Comparison of ENCODE assay signal across 8 cellular contexts in the genomic region with DNA sequence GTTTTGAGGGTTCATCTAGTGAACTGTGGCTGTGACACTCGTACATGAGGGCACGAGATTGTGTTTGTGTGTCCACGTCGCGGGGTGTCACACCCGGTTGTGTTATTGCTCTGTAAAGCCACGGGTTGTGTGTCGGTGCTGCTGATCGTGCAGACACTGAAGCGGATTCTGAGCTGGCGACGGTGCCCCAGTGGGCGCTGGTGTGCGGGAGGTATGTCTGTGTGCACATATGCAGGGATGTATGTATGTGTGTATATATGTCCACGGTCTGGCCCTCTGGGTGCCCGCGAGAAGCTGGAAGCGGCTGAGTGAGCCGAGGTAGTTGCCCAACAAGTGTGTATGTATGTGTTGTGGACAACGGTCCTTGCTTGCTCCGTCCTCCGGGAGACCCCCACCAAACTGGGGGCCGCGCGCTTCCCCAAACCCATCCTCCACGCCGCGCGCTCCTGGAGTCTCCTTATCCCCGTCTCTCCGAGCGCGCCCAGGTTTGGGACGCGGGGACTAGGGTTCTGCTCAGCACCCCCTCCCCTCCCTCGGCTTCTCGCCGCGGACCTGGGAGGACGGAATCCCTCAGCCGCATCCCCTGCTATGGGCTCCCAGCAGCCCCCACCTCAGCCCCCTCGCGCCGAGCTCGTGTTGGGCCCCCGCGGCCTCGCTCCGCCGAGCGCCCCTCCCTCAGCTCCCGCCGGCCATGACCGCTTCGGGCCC. TPM values are rescaled to one million over a fixed set of nuclear protein-coding genes. Genes with fewer than 3 reads are reported as not detected.
DNase-seq lines count a peak whose midpoint lies in the region; ATAC-seq and TF ChIP-seq lines count a peak whose summit lies in the region.

No MANE protein-coding gene starts in this region.

- POLR2A ChIA-PET in HEK293 (lab: Yijun Ruan, JAX), result interaction anchor here (1.3 to 3.0 kb wide), 4 partner anchors 28 to 185 kb away, joined by 5 to 13 read pairs (median 8); a partner anchor contains a TSS

- H3K27ac ChIP-seq in HEK293 (ENCODE audit: extremely low read depth, low read depth, low read length) (peak overlapping the region; percentile 47; the same call in 1 of the 2 replicates), dorsolateral prefrontal cortex (peak overlapping the region; percentile 67 to 99 (median 96)), muscle layer of duodenum (ENCODE audit: low read length) (peak overlapping the region; percentile 78), vagina (peak overlapping the region; percentile 82)

- no peaks in the 10 kb centered on the region for H3K27me3 ChIP-seq in dorsolateral prefrontal cortex
- H3K27me3 ChIP-seq in muscle layer of duodenum (ENCODE audit: low read depth, low read length), result peaks cover 41% of the 10 kb centered on the region
- peaks cover 14% of the 10 kb centered on the region for H3K27me3 ChIP-seq in vagina

- H3K27me3 Mint-ChIP-seq in T-helper 1 cell treated with Interleukin-12 subunit alpha and Interleukin-12 subunit beta and Interleukin-4 antibody, amounts not matched to agents 30 μg/mL and 1 μg/mL, for 36 hours (ENCODE audit: low read depth), result peaks cover 83% of the 10 kb centered on the region

- DNase-seq in dorsolateral prefrontal cortex (peak in 4 of 10 donors; percentile 50 to 63 (median 52)), vagina (ENCODE audit: extremely low spot score in 2 of 2) (peak; percentile 84 to 90), NCI-H82 treated with DMSO at 0.1 percent for 48 hours (lab: John Stamatoyannopoulos, UW; ENCODE audit: unreplicated experiment) (no peak)

- H3K9me3 ChIP-seq in HEK293 (ENCODE audit: control insufficient read depth, insufficient read depth, low read depth, low read length) (no peaks in the 10 kb centered on the region), muscle layer of duodenum (ENCODE audit: control insufficient read depth in 1 of 2, low read length in 2 of 2) (no peaks in the 10 kb centered on the region), vagina (no peaks in the 10 kb centered on the region)

- TF ChIP-seq POLR2A in vagina (IDR thresholded peaks at IDR 0.05), result no peak

- H3K36me3 ChIP-seq in HEK293 (ENCODE audit: control insufficient read depth in 2 of 2, insufficient read depth in 1 of 2, low read length in 2 of 2), result no peaks in the 10 kb centered on the region
- H3K36me3 ChIP-seq in muscle layer of duodenum (ENCODE audit: control insufficient read depth in 1 of 2, insufficient read depth in 2 of 2, low read length in 2 of 2), result no peaks in the 10 kb centered on the region
- no peaks in the 10 kb centered on the region for H3K36me3 ChIP-seq in vagina

- peaks cover 21% of the 10 kb centered on the region for H3K4me1 Mint-ChIP-seq in T-helper 1 cell treated with Interleukin-12 subunit alpha and Interleukin-12 subunit beta and Interleukin-4 antibody, amounts not matched to agents 30 μg/mL and 1 μg/mL, for 36 hours (ENCODE audit: low read depth)

- peak overlapping the region; percentile 58 for H3K4me3 Mint-ChIP-seq in T-helper 1 cell treated with Interleukin-12 subunit alpha and Interleukin-12 subunit beta and Interleukin-4 antibody, amounts not matched to agents 30 μg/mL and 1 μg/mL, for 36 hours

- H3K36me3 Mint-ChIP-seq in T-helper 1 cell treated with Interleukin-12 subunit alpha and Interleukin-12 subunit beta and Interleukin-4 antibody, amounts not matched to agents 30 μg/mL and 1 μg/mL, for 36 hours (ENCODE audit: low read depth), result no peaks in the 10 kb centered on the region

- H3K4me1 ChIP-seq in HEK293 (ENCODE audit: control insufficient read depth, insufficient read depth, low read length), result peaks cover 8% of the 10 kb centered on the region
- H3K4me1 ChIP-seq in muscle layer of duodenum (ENCODE audit: control insufficient read depth in 1 of 2, insufficient read depth in 2 of 2, low read length in 2 of 2), result peaks cover 0 to 32% of the 10 kb centered on the region in 2 donors
- peaks cover 30% of the 10 kb centered on the region for H3K4me1 ChIP-seq in vagina

- H3K4me3 ChIP-seq in HEK293 (ENCODE audit: low read depth, low read length) (peak overlapping the region; percentile 51), dorsolateral prefrontal cortex (peak overlapping the region; percentile 65 to 97 (median 88)), muscle layer of duodenum (ENCODE audit: low read depth in 1 of 2, low read length in 2 of 2) (peak overlapping the region; percentile 71 to 73), vagina (peak overlapping the region; percentile 59 to 64)

- CTCF ChIA-PET in HEK293 (lab: Yijun Ruan, JAX), result interaction anchor here (0.8 to 10.1 kb wide), 24 partner anchors 8 to 190 kb away, joined by 3 to 104 read pairs (median 7); a partner anchor contains a TSS

- intact Hi-C loops in dorsolateral prefrontal cortex (cut with DNase I), result loop anchor here (2.0 to 5.0 kb wide), 8 partner anchors 55 to 185 kb away; a partner anchor contains a TSS
- intact Hi-C loops in vagina (cut with DNase I), result loop anchor here (5.0 kb wide), 1 partner anchor 45 kb away; a partner anchor contains a TSS

- H3K9me3 Mint-ChIP-seq in T-helper 1 cell treated with Interleukin-12 subunit alpha and Interleukin-12 subunit beta and Interleukin-4 antibody, amounts not matched to agents 30 μg/mL and 1 μg/mL, for 36 hours, result no peaks in the 10 kb centered on the region

- ATAC-seq in HG02588 (IDR thresholded peaks at IDR 0.05; ENCODE audit: unreplicated experiment) (no peak), HG03432 (IDR thresholded peaks at IDR 0.05; ENCODE audit: unreplicated experiment) (no peak)

- H3K27ac Mint-ChIP-seq in T-helper 1 cell treated with Interleukin-12 subunit alpha and Interleukin-12 subunit beta and Interleukin-4 antibody, amounts not matched to agents 30 μg/mL and 1 μg/mL, for 36 hours, result no peak overlapping the region

- TF ChIP-seq CTCF in HEK293 (tag by site-specific recombination; IDR thresholded peaks at IDR 0.05) (no peak; the same call in 1 of the 2 replicates), dorsolateral prefrontal cortex (IDR thresholded peaks at IDR 0.05 in 54 of 56, conservative IDR thresholded peaks at IDR 0.05 in 2 of 56; ENCODE audit: low read depth in 1 of 56, partially characterized antibody in 56 of 56) (no peak), vagina (IDR thresholded peaks at IDR 0.05) (no peak)

TF ChIP-seq in HEK293, 187 proteins besides CTCF, POLR2A, EP300 and RAD21 (continues in another document):
- no peak for TF ChIP-seq ZNF16 (tag by site-specific recombination; IDR thresholded peaks at IDR 0.05; ENCODE audit: low read depth)
- TF ChIP-seq, protein P1, sequence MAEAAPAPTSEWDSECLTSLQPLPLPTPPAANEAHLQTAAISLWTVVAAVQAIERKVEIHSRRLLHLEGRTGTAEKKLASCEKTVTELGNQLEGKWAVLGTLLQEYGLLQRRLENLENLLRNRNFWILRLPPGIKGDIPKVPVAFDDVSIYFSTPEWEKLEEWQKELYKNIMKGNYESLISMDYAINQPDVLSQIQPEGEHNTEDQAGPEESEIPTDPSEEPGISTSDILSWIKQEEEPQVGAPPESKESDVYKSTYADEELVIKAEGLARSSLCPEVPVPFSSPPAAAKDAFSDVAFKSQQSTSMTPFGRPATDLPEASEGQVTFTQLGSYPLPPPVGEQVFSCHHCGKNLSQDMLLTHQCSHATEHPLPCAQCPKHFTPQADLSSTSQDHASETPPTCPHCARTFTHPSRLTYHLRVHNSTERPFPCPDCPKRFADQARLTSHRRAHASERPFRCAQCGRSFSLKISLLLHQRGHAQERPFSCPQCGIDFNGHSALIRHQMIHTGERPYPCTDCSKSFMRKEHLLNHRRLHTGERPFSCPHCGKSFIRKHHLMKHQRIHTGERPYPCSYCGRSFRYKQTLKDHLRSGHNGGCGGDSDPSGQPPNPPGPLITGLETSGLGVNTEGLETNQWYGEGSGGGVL (tag by site-specific recombination; IDR thresholded peaks at IDR 0.05), result peak; percentile 48; the same call in 1 of the 2 replicates
- TF ChIP-seq ZBTB7A (tag by site-specific recombination; IDR thresholded peaks at IDR 0.05; ENCODE audit: low read depth), result 0 out of 2 replicates have a peak, but pooled peaks have one; percentile 56
- TF ChIP-seq, protein P2, sequence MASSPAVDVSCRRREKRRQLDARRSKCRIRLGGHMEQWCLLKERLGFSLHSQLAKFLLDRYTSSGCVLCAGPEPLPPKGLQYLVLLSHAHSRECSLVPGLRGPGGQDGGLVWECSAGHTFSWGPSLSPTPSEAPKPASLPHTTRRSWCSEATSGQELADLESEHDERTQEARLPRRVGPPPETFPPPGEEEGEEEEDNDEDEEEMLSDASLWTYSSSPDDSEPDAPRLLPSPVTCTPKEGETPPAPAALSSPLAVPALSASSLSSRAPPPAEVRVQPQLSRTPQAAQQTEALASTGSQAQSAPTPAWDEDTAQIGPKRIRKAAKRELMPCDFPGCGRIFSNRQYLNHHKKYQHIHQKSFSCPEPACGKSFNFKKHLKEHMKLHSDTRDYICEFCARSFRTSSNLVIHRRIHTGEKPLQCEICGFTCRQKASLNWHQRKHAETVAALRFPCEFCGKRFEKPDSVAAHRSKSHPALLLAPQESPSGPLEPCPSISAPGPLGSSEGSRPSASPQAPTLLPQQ (tag by site-specific recombination; IDR thresholded peaks at IDR 0.05), result peak; percentile 24; the same call in 1 of the 2 replicates
- TF ChIP-seq ZNF138 (tag by site-specific recombination; IDR thresholded peaks at IDR 0.05; ENCODE audit: borderline replicate concordance), result no peak
- TF ChIP-seq, protein P3, sequence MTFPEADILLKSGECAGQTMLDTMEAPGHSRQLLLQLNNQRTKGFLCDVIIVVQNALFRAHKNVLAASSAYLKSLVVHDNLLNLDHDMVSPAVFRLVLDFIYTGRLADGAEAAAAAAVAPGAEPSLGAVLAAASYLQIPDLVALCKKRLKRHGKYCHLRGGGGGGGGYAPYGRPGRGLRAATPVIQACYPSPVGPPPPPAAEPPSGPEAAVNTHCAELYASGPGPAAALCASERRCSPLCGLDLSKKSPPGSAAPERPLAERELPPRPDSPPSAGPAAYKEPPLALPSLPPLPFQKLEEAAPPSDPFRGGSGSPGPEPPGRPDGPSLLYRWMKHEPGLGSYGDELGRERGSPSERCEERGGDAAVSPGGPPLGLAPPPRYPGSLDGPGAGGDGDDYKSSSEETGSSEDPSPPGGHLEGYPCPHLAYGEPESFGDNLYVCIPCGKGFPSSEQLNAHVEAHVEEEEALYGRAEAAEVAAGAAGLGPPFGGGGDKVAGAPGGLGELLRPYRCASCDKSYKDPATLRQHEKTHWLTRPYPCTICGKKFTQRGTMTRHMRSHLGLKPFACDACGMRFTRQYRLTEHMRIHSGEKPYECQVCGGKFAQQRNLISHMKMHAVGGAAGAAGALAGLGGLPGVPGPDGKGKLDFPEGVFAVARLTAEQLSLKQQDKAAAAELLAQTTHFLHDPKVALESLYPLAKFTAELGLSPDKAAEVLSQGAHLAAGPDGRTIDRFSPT (tag by site-specific recombination; IDR thresholded peaks at IDR 0.05), result peak; percentile 33; the same call in 1 of the 2 replicates
- no peak for TF ChIP-seq PRDM1 (tag by site-specific recombination; IDR thresholded peaks at IDR 0.05)
- TF ChIP-seq YY1 (tag by site-specific recombination; IDR thresholded peaks at IDR 0.05), result peak; percentile 48; the same call in 1 of the 2 replicates
- peak; percentile 73; the same call in 1 of the 2 replicates for TF ChIP-seq SCRT2 (tag by site-specific recombination; IDR thresholded peaks at IDR 0.05)

RNA-seq across cellular contexts. Expression of a gene that starts 0.6 kb away (rescaled TPM):
- 100 to 1,000 TPM in 12 of 120 experiments, 10 to 100 TPM in 108; 37.8 to 132 (median 87.1) TPM for total RNA-seq in dorsolateral prefrontal cortex
- total RNA-seq in vagina, result 38.8 TPM

RNA-seq across cellular contexts. Expression of a gene that starts 46.0 kb away (rescaled TPM):
- 100 to 1,000 TPM in 11 of 120 experiments, 10 to 100 TPM in 109; 54.4 to 110 (median 82.7) TPM for total RNA-seq in dorsolateral prefrontal cortex
- total RNA-seq in vagina, result 79.1 TPM
